Comparison of ENCODE assay signal across 9 cellular contexts in genomic region chr6:105793132-105793531, GRCh38.
DNase-seq lines count a peak whose midpoint lies in the region; ATAC-seq and TF ChIP-seq lines count a peak whose summit lies in the region.
"Had no signal": no experiment of that assay in that cellular context is flagged by ENCODE, and none has a peak within 500 bp of the region (broad histone marks: within the 10 kb centered on the region; RNA-seq: fewer than 3 reads in every experiment).

No MANE protein-coding gene starts in this region.

- no peak overlapping the region for H3K4me3 Mint-ChIP-seq in activated CD8-positive, alpha-beta memory T cell treated with anti-CD3 and anti-CD28 coated beads, Interleukin-2, amount 10 ng/mL, durations not matched to agents 7 days and 5 days

- H3K9me3 Mint-ChIP-seq in activated CD8-positive, alpha-beta memory T cell treated with anti-CD3 and anti-CD28 coated beads, Interleukin-2, amount 10 ng/mL, durations not matched to agents 7 days and 5 days (ENCODE audit: low read depth) = no peaks in the 10 kb centered on the region

- peak; percentile 29 for TF ChIP-seq CTCF in brain microvascular endothelial cell (IDR thresholded peaks at IDR 0.05; ENCODE audit: low read depth, low read length, missing control alignments)
- peak; percentile 15 for TF ChIP-seq CTCF in psoas muscle (IDR thresholded peaks at IDR 0.05)

- peaks cover 40% of the 10 kb centered on the region for H3K4me1 ChIP-seq in psoas muscle

- H3K4me1 Mint-ChIP-seq in activated CD8-positive, alpha-beta memory T cell treated with anti-CD3 and anti-CD28 coated beads, Interleukin-2, amount 10 ng/mL, durations not matched to agents 7 days and 5 days = peaks cover 86% of the 10 kb centered on the region

- intact Hi-C loops in psoas muscle (cut with DNase I) = loop anchor here in 1 of 2 donors (5.0 to 10.0 kb wide), 2 partner anchors 202 to 294 kb away; partner anchors contain the start of gene PRDM1

- in situ Hi-C loops in brain microvascular endothelial cell (cut with HindIII; ENCODE audit: low pct_ligation_motif_present, low sequenced_read_pairs) = no loop called here

- peaks cover 12% of the 10 kb centered on the region for H3K36me3 Mint-ChIP-seq in activated CD8-positive, alpha-beta memory T cell treated with anti-CD3 and anti-CD28 coated beads, Interleukin-2, amount 10 ng/mL, durations not matched to agents 7 days and 5 days

- H3K9me3 ChIP-seq in psoas muscle = no peaks in the 10 kb centered on the region

- 39 to 53% (median 40%) methylated on average over 4 of the region's 4 CpGs for WGBS in psoas muscle, 3 donors

- H3K27me3 ChIP-seq in brain microvascular endothelial cell (replicated peaks) (no peaks in the 10 kb centered on the region), psoas muscle (ENCODE audit: insufficient read depth in 3 of 3, low read length in 2 of 3) (no peaks in the 10 kb centered on the region)

- DNase-seq in activated CD8-positive, alpha-beta memory T cell treated with anti-CD3 and anti-CD28 coated beads, Interleukin-2, amount 10 ng/mL, durations not matched to agents 7 days and 5 days = peak; percentile 62
- DNase-seq in activated CD8-positive, alpha-beta memory T cell treated with anti-CD3 and anti-CD28 coated beads, Interleukin-2, amount 50 U/mL, for 48 hours = no peak
- DNase-seq in NAMALWA (ENCODE audit: low spot score) (peak; percentile 31), brain microvascular endothelial cell (no peak), psoas muscle (no peak), NCI-H2196 treated with DMSO at 0.1 percent for 48 hours (lab: John Stamatoyannopoulos, UW; ENCODE audit: unreplicated experiment) (no peak)

- H3K27ac ChIP-seq in brain microvascular endothelial cell (no peak overlapping the region), psoas muscle (peak overlapping the region; percentile 78)
- H3K27ac ChIP-seq: C4-2B had no signal

- H3K27ac Mint-ChIP-seq in activated CD8-positive, alpha-beta memory T cell treated with anti-CD3 and anti-CD28 coated beads, Interleukin-2, amount 10 ng/mL, durations not matched to agents 7 days and 5 days = peak overlapping the region; percentile 82

- H3K36me3 ChIP-seq in brain microvascular endothelial cell (replicated peaks) (no peaks in the 10 kb centered on the region), psoas muscle (ENCODE audit: insufficient read depth in 1 of 2, low read depth in 1 of 2) (no peaks in the 10 kb centered on the region)

- peak; percentile 61 for ATAC-seq in activated CD8-positive, alpha-beta memory T cell treated with anti-CD3 and anti-CD28 coated beads, Interleukin-2, amount 10 ng/mL, durations not matched to agents 7 days and 5 days
- ATAC-seq in psoas muscle (no peak), GM19467 (IDR thresholded peaks at IDR 0.05; ENCODE audit: unreplicated experiment) (no peak), GM21381 (IDR thresholded peaks at IDR 0.05; ENCODE audit: unreplicated experiment) (no peak)

- CTCF ChIA-PET in activated CD8-positive, alpha-beta memory T cell treated with anti-CD3 and anti-CD28 coated beads, Interleukin-2, amount 10 ng/mL, durations not matched to agents 7 days and 5 days (lab: Charles Lee) = interaction anchor here (1.1 to 1.4 kb wide), 3 partner anchors 12 to 293 kb away, joined by 3 to 5 read pairs (median 4); partner anchors contain the start of gene PRDM1

- no peaks in the 10 kb centered on the region for H3K27me3 Mint-ChIP-seq in activated CD8-positive, alpha-beta memory T cell treated with anti-CD3 and anti-CD28 coated beads, Interleukin-2, amount 10 ng/mL, durations not matched to agents 7 days and 5 days

- H3K4me3 ChIP-seq in brain microvascular endothelial cell (ENCODE audit: low read depth, low read length) (no peak overlapping the region), psoas muscle (no peak overlapping the region)

Comparison
In these comparisons a context has a peak if more than half of its experiments do, and no peak if none do; other contexts are left out.
1. DNase-seq: peak in activated CD8-positive, alpha-beta memory T cell treated with anti-CD3 and anti-CD28 coated beads, Interleukin-2, amount 10 ng/mL, durations not matched to agents 7 days and 5 days (single experiment) and NAMALWA (single experiment); none in activated CD8-positive, alpha-beta memory T cell treated with anti-CD3 and anti-CD28 coated beads, Interleukin-2, amount 50 U/mL, for 48 hours (single experiment), brain microvascular endothelial cell (single experiment), psoas muscle (0 of 2) and NCI-H2196 treated with DMSO at 0.1 percent for 48 hours (single experiment).